Comparison of ENCODE assay signal across 1 cellular context in genomic region chr6:12001004-12001705, GRCh38.
TF ChIP-seq lines count a peak whose summit lies in the region.

No MANE protein-coding gene starts in this region.

TF ChIP-seq in HepG2, 621 proteins besides CTCF, POLR2A, EP300 and RAD21 (continues in another document):
- TF ChIP-seq SP5 (CRISPR knock-in tag; IDR thresholded peaks at IDR 0.05; ENCODE audit: borderline replicate concordance, low read depth) (peak; percentile 72; the same call in 1 of the 2 replicates), FLYWCH1 (CRISPR knock-in tag; IDR thresholded peaks at IDR 0.05) (no peak), ZNF207 (IDR thresholded peaks at IDR 0.05; ENCODE audit: borderline replicate concordance) (no peak), TCF7 (IDR thresholded peaks at IDR 0.05; ENCODE audit: low read depth) (peak; percentile 70), TP53 (CRISPR knock-in tag; conservative IDR thresholded peaks at IDR 0.05) (no peak), HMGXB4 (CRISPR knock-in tag; IDR thresholded peaks at IDR 0.05; ENCODE audit: borderline replicate concordance in 1 of 2, low read depth in 1 of 2) (no peak), TBX2 (CRISPR knock-in tag; IDR thresholded peaks at IDR 0.05; ENCODE audit: borderline replicate concordance) (no peak), IKZF4 (CRISPR knock-in tag; IDR thresholded peaks at IDR 0.05; ENCODE audit: borderline replicate concordance, low read depth, not compliant biosample characterization) (no peak), CREM (IDR thresholded peaks at IDR 0.05) (0 out of 2 replicates have a peak, but pooled peaks have one; percentile 9), CREM (CRISPR knock-in tag; IDR thresholded peaks at IDR 0.05) (no peak), ARNT (IDR thresholded peaks at IDR 0.05) (no peak), E2F2 (CRISPR knock-in tag; IDR thresholded peaks at IDR 0.05; ENCODE audit: borderline replicate concordance) (no peak), RXRB (CRISPR knock-in tag; IDR thresholded peaks at IDR 0.05; ENCODE audit: borderline replicate concordance) (0 out of 2 replicates have a peak, but pooled peaks have one; percentile 26), ZFP36 (IDR thresholded peaks at IDR 0.05; ENCODE audit: borderline replicate concordance, low read depth, low read length, partially characterized antibody) (no peak), ZNF879 (CRISPR knock-in tag; IDR thresholded peaks at IDR 0.05) (no peak), ADNP (CRISPR knock-in tag; IDR thresholded peaks at IDR 0.05) (no peak), SRSF1 (optimal IDR thresholded peaks at IDR 0.05; ENCODE audit: low read depth, low read length) (no peak), TEAD3 (CRISPR knock-in tag; optimal IDR thresholded peaks at IDR 0.05; ENCODE audit: borderline replicate concordance) (peak; percentile 38), ZNF354B (CRISPR knock-in tag; IDR thresholded peaks at IDR 0.05) (no peak), ZNF121 (CRISPR knock-in tag; IDR thresholded peaks at IDR 0.05) (no peak), ELF3 (CRISPR knock-in tag; IDR thresholded peaks at IDR 0.05) (no peak), MTA1 (CRISPR knock-in tag; IDR thresholded peaks at IDR 0.05; ENCODE audit: borderline replicate concordance) (no peak), ZNF614 (CRISPR knock-in tag; IDR thresholded peaks at IDR 0.05; ENCODE audit: borderline replicate concordance) (no peak), AHDC1 (CRISPR knock-in tag; IDR thresholded peaks at IDR 0.05; ENCODE audit: borderline replicate concordance) (peak; percentile 52; the same call in 1 of the 2 replicates), ZKSCAN5 (CRISPR knock-in tag; IDR thresholded peaks at IDR 0.05) (no peak), HNF1B (CRISPR knock-in tag; IDR thresholded peaks at IDR 0.05) (no peak), ZNF710 (CRISPR knock-in tag; IDR thresholded peaks at IDR 0.05; ENCODE audit: borderline replicate concordance) (no peak), RFX3 (CRISPR knock-in tag; IDR thresholded peaks at IDR 0.05) (no peak), HOXA5 (CRISPR knock-in tag; IDR thresholded peaks at IDR 0.05) (no peak), ZNF530 (CRISPR knock-in tag; IDR thresholded peaks at IDR 0.05; ENCODE audit: low read depth) (no peak), HNRNPL (IDR thresholded peaks at IDR 0.05; ENCODE audit: low read depth, low read length) (no peak), KMT2B (CRISPR knock-in tag; IDR thresholded peaks at IDR 0.05) (no peak), HOMEZ (CRISPR knock-in tag; IDR thresholded peaks at IDR 0.05; ENCODE audit: low read depth) (no peak; the same call in 1 of the 2 replicates), MED1 (CRISPR knock-in tag; IDR thresholded peaks at IDR 0.05) (peak; percentile 27; the same call in 1 of the 2 replicates), ZNF772 (CRISPR knock-in tag; IDR thresholded peaks at IDR 0.05) (no peak), HMGA1 (CRISPR knock-in tag; conservative IDR thresholded peaks at IDR 0.05) (no peak), ZNF644 (CRISPR knock-in tag; IDR thresholded peaks at IDR 0.05; ENCODE audit: low read depth) (peak; percentile 70; the same call in 1 of the 2 replicates), TRIM22 (IDR thresholded peaks at IDR 0.05) (no peak), POLR2AphosphoS5 (IDR thresholded peaks at IDR 0.05; ENCODE audit: low read depth, low read length) (no peak), GPN1 (CRISPR knock-in tag; IDR thresholded peaks at IDR 0.05; ENCODE audit: borderline replicate concordance) (no peak), ZNF180 (CRISPR knock-in tag; IDR thresholded peaks at IDR 0.05; ENCODE audit: borderline replicate concordance, low read depth) (no peak), SIX1 (CRISPR knock-in tag; IDR thresholded peaks at IDR 0.05; ENCODE audit: borderline replicate concordance) (no peak), ZNF850 (CRISPR knock-in tag; conservative IDR thresholded peaks at IDR 0.05) (no peak), ZNF329 (CRISPR knock-in tag; IDR thresholded peaks at IDR 0.05; ENCODE audit: low read depth) (no peak), ZNF503 (CRISPR knock-in tag; IDR thresholded peaks at IDR 0.05) (no peak), RNF2 (conservative IDR thresholded peaks at IDR 0.05; ENCODE audit: low read depth) (peak; percentile 48; the same call in 1 of the 2 replicates), ZNF30 (CRISPR knock-in tag; IDR thresholded peaks at IDR 0.05) (no peak), ZNF616 (CRISPR knock-in tag; IDR thresholded peaks at IDR 0.05; ENCODE audit: low read depth) (no peak), ZNF362 (CRISPR knock-in tag; IDR thresholded peaks at IDR 0.05; ENCODE audit: borderline replicate concordance) (no peak)
